In genomic region chr12:107803092-107803491, GRCh38 we compare ENCODE assay signal across 23 cellular contexts. TPM values are rescaled to one million over a fixed set of nuclear protein-coding genes. Genes with fewer than 3 reads are reported as not detected.
DNase-seq lines count a peak whose midpoint lies in the region; ATAC-seq and TF ChIP-seq lines count a peak whose summit lies in the region.
"Had no signal": no experiment of that assay in that cellular context is flagged by ENCODE, and none has a peak within 500 bp of the region (broad histone marks: within the 10 kb centered on the region; RNA-seq: fewer than 3 reads in every experiment).

No MANE protein-coding gene starts in this region.

- H3K79me2 ChIP-seq in GM23338 (replicated peaks; ENCODE audit: insufficient read depth) (no peaks in the 10 kb centered on the region), Loucy (ENCODE audit: insufficient read depth, low read length) (no peaks in the 10 kb centered on the region)

- TF ChIP-seq CTCF in GM23338 (conservative IDR thresholded peaks at IDR 0.05; ENCODE audit: low read depth in 2 of 2) (no peak), Loucy (conservative IDR thresholded peaks at IDR 0.05; ENCODE audit: low read length) (no peak), colonic mucosa (IDR thresholded peaks at IDR 0.05) (no peak)

- ATAC-seq in GM23338 (no peak), SK-N-SH treated with all-trans-retinoic acid at 6 μM for 48 hours (no peak), GM21619 (IDR thresholded peaks at IDR 0.05; ENCODE audit: unreplicated experiment) (no peak)
- ATAC-seq: A549, GM12878 had no signal

- H3K9me2 ChIP-seq in GM23338 (ENCODE audit: insufficient read depth) (no peaks in the 10 kb centered on the region), Loucy (replicated peaks; ENCODE audit: low read depth, low read length) (no peaks in the 10 kb centered on the region)

- intact Hi-C loops in colonic mucosa (cut with DNase I), result no loop called here

- H3K4me1 Mint-ChIP-seq in GM23338, result peaks cover 12% of the 10 kb centered on the region
- H3K4me1 Mint-ChIP-seq: CD14-positive monocyte; CD8-positive, alpha-beta memory T cell had no signal

- H3K27ac Mint-ChIP-seq in GM23338, result no peak overlapping the region
- H3K27ac Mint-ChIP-seq: CD14-positive monocyte; CD4-positive, alpha-beta T cell; CD8-positive, alpha-beta memory T cell had no signal

- H3K4me3 Mint-ChIP-seq in GM23338, result no peak overlapping the region
- H3K4me3 Mint-ChIP-seq: CD14-positive monocyte; CD4-positive, alpha-beta T cell; CD8-positive, alpha-beta memory T cell had no signal

- H3K27me3 Mint-ChIP-seq in GM23338 (ENCODE audit: insufficient read depth, low read depth, poor library complexity), result peaks cover 3% of the 10 kb centered on the region

- 0 out of 2 replicates have a peak overlapping the region, but pooled peaks have one; percentile 25 for H3K4me2 ChIP-seq in GM23338
- H3K4me2 ChIP-seq in Loucy (ENCODE audit: low read depth, low read length, poor library complexity, severe bottlenecking), result no peak overlapping the region
- H3K4me2 ChIP-seq: A549 had no signal

- no peak overlapping the region for H2AFZ ChIP-seq in GM23338
- H2AFZ ChIP-seq in Loucy (ENCODE audit: low read length), result peak overlapping the region; percentile 16; the same call in 1 of the 2 replicates

- no peaks in the 10 kb centered on the region for H3K36me3 Mint-ChIP-seq in GM23338 (ENCODE audit: low read depth)
- H3K36me3 Mint-ChIP-seq: CD14-positive monocyte had no signal

- H3K27me3 ChIP-seq in GM23338 (ENCODE audit: insufficient read depth), result no peaks in the 10 kb centered on the region
- no peaks in the 10 kb centered on the region for H3K27me3 ChIP-seq in Loucy (ENCODE audit: insufficient read depth, low read length, poor library complexity, severe bottlenecking)
- H3K27me3 ChIP-seq in colonic mucosa, result no peaks in the 10 kb centered on the region
- H3K27me3 ChIP-seq: BLaER1 treated with 17β-estradiol and CSF1 and Interleukin-3, amounts not matched to agents 10 nM and 100 nM had no signal

- H4K20me1 ChIP-seq in GM23338 (replicated peaks; ENCODE audit: insufficient read depth), result no peaks in the 10 kb centered on the region
- no peaks in the 10 kb centered on the region for H4K20me1 ChIP-seq in Loucy (ENCODE audit: insufficient read depth, low read length, poor library complexity, severe bottlenecking)
- H4K20me1 ChIP-seq: BLaER1 treated with 17β-estradiol and CSF1 and Interleukin-3, amounts not matched to agents 10 nM and 100 nM had no signal

- H3K9me3 Mint-ChIP-seq in GM23338, result no peaks in the 10 kb centered on the region
- H3K9me3 Mint-ChIP-seq: CD14-positive monocyte; CD4-positive, alpha-beta T cell; CD8-positive, alpha-beta memory T cell had no signal

- H3K27ac ChIP-seq in GM23338 (ENCODE audit: low read depth), result no peak overlapping the region
- no peak overlapping the region for H3K27ac ChIP-seq in colonic mucosa
- H3K27ac ChIP-seq: A549; BLaER1 treated with 17β-estradiol and CSF1 and Interleukin-3, amounts not matched to agents 10 nM and 100 nM had no signal

- H3K9me3 ChIP-seq in Loucy (ENCODE audit: insufficient read depth, low read depth, low read length) (no peaks in the 10 kb centered on the region), colonic mucosa (no peaks in the 10 kb centered on the region)
- H3K9me3 ChIP-seq: A549; BE2C; BLaER1 treated with 17β-estradiol and CSF1 and Interleukin-3, amounts not matched to agents 10 nM and 100 nM had no signal

- H3F3A ChIP-seq in GM23338 (replicated peaks; ENCODE audit: low read depth) (no peaks in the 10 kb centered on the region), Loucy (ENCODE audit: low read depth) (no peaks in the 10 kb centered on the region)

- H3K36me3 ChIP-seq in GM23338 (ENCODE audit: insufficient read depth), result no peaks in the 10 kb centered on the region
- no peaks in the 10 kb centered on the region for H3K36me3 ChIP-seq in Loucy (ENCODE audit: insufficient read depth, low read length)
- no peaks in the 10 kb centered on the region for H3K36me3 ChIP-seq in colonic mucosa
- H3K36me3 ChIP-seq: BE2C; BLaER1 treated with 17β-estradiol and CSF1 and Interleukin-3, amounts not matched to agents 10 nM and 100 nM had no signal

- H3K9ac ChIP-seq in Loucy (ENCODE audit: low read depth, low read length, poor library complexity, severe bottlenecking), result no peak overlapping the region
- no peak overlapping the region for H3K9ac ChIP-seq in colonic mucosa (ENCODE audit: low read depth in 2 of 2, low read length in 2 of 2)
- H3K9ac ChIP-seq: BLaER1 treated with 17β-estradiol and CSF1 and Interleukin-3, amounts not matched to agents 10 nM and 100 nM had no signal

- DNase-seq in GM23338 (ENCODE audit: low spot score) (no peak), colonic mucosa (no peak), amniotic stem cell (lab: John Stamatoyannopoulos, UW) (no peak)
- DNase-seq: 8988T; ACHN; AML-193; BE2C; CD4-positive, alpha-beta T cell; CD8-positive, alpha-beta memory T cell; DMS 273 treated with DMSO at 0.1 percent for 48 hours; DMS79; EL; GDM1; H7; HCEC 1CT had no signal

- no peak overlapping the region for H3K4me3 ChIP-seq in GM23338
- H3K4me3 ChIP-seq in Loucy (ENCODE audit: low read length, poor library complexity, severe bottlenecking), result no peak overlapping the region
- H3K4me3 ChIP-seq in colonic mucosa, result no peak overlapping the region
- H3K4me3 ChIP-seq: A549; BLaER1 treated with 17β-estradiol and CSF1 and Interleukin-3, amounts not matched to agents 10 nM and 100 nM; GM12878 had no signal

- H3K4me1 ChIP-seq in GM23338 (ENCODE audit: insufficient read depth) (peaks cover 11% of the 10 kb centered on the region), Loucy (ENCODE audit: insufficient read depth, low read length, poor library complexity, severe bottlenecking) (no peaks in the 10 kb centered on the region), colonic mucosa (no peaks in the 10 kb centered on the region)
- H3K4me1 ChIP-seq: A549, BE2C had no signal

TF ChIP-seq in GM23338, 12 proteins besides CTCF, POLR2A, EP300 and RAD21 (continues in another document):
- TF ChIP-seq REST (IDR thresholded peaks at IDR 0.05; ENCODE audit: unreplicated experiment), result no peak

TF ChIP-seq in SK-N-SH treated with all-trans-retinoic acid at 6 μM for 48 hours, 23 proteins besides CTCF, POLR2A, EP300 and RAD21:
- peak; percentile 16; the same call in 1 of the 2 replicates for TF ChIP-seq TCF4 (CRISPR knock-in tag; IDR thresholded peaks at IDR 0.05; ENCODE audit: borderline replicate concordance)
- TF ChIP-seq ARNTL (CRISPR knock-in tag; IDR thresholded peaks at IDR 0.05; ENCODE audit: borderline replicate concordance, low read depth), result no peak
TF ChIP-seq in SK-N-SH treated with all-trans-retinoic acid at 6 μM for 48 hours: peak in this region for 1.

RNA-seq across cellular contexts. Expression of gene ASCL4, which starts 28.6 kb away (rescaled TPM):
- total RNA-seq in GM23338 (2014; rRNA removed; shearing (Covaris generic)), result not detected in 2 replicates
- polyA plus RNA-seq in GM23338 (2016; fragmentation: Nextera tagmentation; extraction: Ambion mirVana), result not detected in 2 replicates
- not detected for total RNA-seq in colonic mucosa
- total RNA-seq: CD4-positive, alpha-beta T cell; CD8-positive, alpha-beta memory T cell; GM12878; H1; H7 had no signal
- polyA plus RNA-seq: A549; CD14-positive monocyte; CD8-positive, alpha-beta memory T cell; GM12878; H1 had no signal

RNA-seq across cellular contexts. Expression of gene PRDM4, which starts 42.2 kb away (rescaled TPM):
- 17.1 and 21.9 TPM in 2 replicates for total RNA-seq in GM23338 (2014; rRNA removed; shearing (Covaris generic))
- 4.9 and 5.2 TPM in 2 replicates for polyA plus RNA-seq in GM23338 (2016; fragmentation: Nextera tagmentation; extraction: Ambion mirVana)
- 10 to 100 TPM; 32.7 to 36.1 TPM for total RNA-seq in colonic mucosa
